In genomic region chr10:69307434-69307833, GRCh38 we compare ENCODE assay signal across 37 cellular contexts. TPM values are rescaled to one million over a fixed set of nuclear protein-coding genes. Genes with fewer than 3 reads are reported as not detected.
DNase-seq lines count a peak whose midpoint lies in the region; ATAC-seq, FAIRE-seq and TF ChIP-seq lines count a peak whose summit lies in the region.
"Had no signal": no experiment of that assay in that cellular context is flagged by ENCODE, and none has a peak within 500 bp of the region (broad histone marks: within the 10 kb centered on the region; RNA-seq: fewer than 3 reads in every experiment).

No MANE protein-coding gene starts in this region.

- H3K23ac ChIP-seq in mesendoderm (ENCODE audit: low read length): no peak overlapping the region

- H3K4me2 ChIP-seq in GM23338 (no peak overlapping the region), K562 (ENCODE audit: insufficient read depth, low read length) (no peak overlapping the region), mesendoderm (ENCODE audit: low read length) (no peak overlapping the region)
- H3K4me2 ChIP-seq: A549; BLaER1; BLaER1 treated with 17β-estradiol and CSF1 and Interleukin-3, amounts not matched to agents 10 nM and 100 nM had no signal

- H2AFZ ChIP-seq in GM23338 (peak overlapping the region; percentile 78; the same call in 1 of the 2 replicates), K562 (ENCODE audit: low read depth, low read length) (no peak overlapping the region; the same call in 1 of the 2 replicates)

- TF ChIP-seq EP300 in K562 (IDR thresholded peaks at IDR 0.05; ENCODE audit: low read length): no peak

- FAIRE-seq in K562 (lab: Jason Lieb, UNC): no peak
- FAIRE-seq: A204.1, A549, D721Med had no signal

- H3K27me3 ChIP-seq in GM23338 (ENCODE audit: insufficient read depth): no peaks in the 10 kb centered on the region
- no peaks in the 10 kb centered on the region for H3K27me3 ChIP-seq in K562 (ENCODE audit: control insufficient read depth in 2 of 2, insufficient read depth in 2 of 2, low read length in 2 of 2)
- no peaks in the 10 kb centered on the region for H3K27me3 ChIP-seq in mesendoderm (ENCODE audit: insufficient read depth, low read length, poor library complexity)
- H3K27me3 ChIP-seq: BE2C; BLaER1; BLaER1 treated with 17β-estradiol and CSF1 and Interleukin-3, amounts not matched to agents 10 nM and 100 nM had no signal

- H3K4me3 Mint-ChIP-seq in GM23338: no peak overlapping the region
- H3K4me3 Mint-ChIP-seq: B cell; CD14-positive monocyte; CD4-positive, alpha-beta memory T cell; CD4-positive, alpha-beta T cell; CD4-positive, CD25-positive, alpha-beta regulatory T cell; CD8-positive, alpha-beta memory T cell; CD8-positive, alpha-beta T cell had no signal

- H2BK120ac ChIP-seq in mesendoderm (ENCODE audit: low read depth, low read length): no peak overlapping the region

- peaks cover 7% of the 10 kb centered on the region; the same call in 2 of the 3 replicates for H3K9me3 Mint-ChIP-seq in GM23338
- H3K9me3 Mint-ChIP-seq: CD14-positive monocyte; CD4-positive, alpha-beta T cell; CD8-positive, alpha-beta memory T cell; CD8-positive, alpha-beta T cell had no signal

- WGBS in K562 (ENCODE audit: insufficient coverage, low coverage, missing lambda C conversion rate): 91% methylated on average over 4 of the region's 4 CpGs
- WGBS in mesendoderm (ENCODE audit: extremely low coverage, insufficient coverage, low lambda C conversion rate): no CpG with 5 or more reads among the region's 4 CpGs

- H3K79me1 ChIP-seq in mesendoderm (ENCODE audit: low read length): no peaks in the 10 kb centered on the region

- no peak for TF ChIP-seq RAD21 in K562 (CRISPR knock-in tag; conservative IDR thresholded peaks at IDR 0.05 in 1 of 2, IDR thresholded peaks at IDR 0.05 in 1 of 2)

- ATAC-seq in GM23338 (no peak), K562 (no peak), HG02642 (IDR thresholded peaks at IDR 0.05; ENCODE audit: poor library complexity, unreplicated experiment) (no peak)
- ATAC-seq: A549; CD8-positive, alpha-beta T cell had no signal

- H3K27me3 Mint-ChIP-seq in GM23338 (ENCODE audit: insufficient read depth, low read depth, poor library complexity): peaks cover 6% of the 10 kb centered on the region
- H3K27me3 Mint-ChIP-seq: CD4-positive, alpha-beta T cell had no signal

- no peak overlapping the region for H2AK5ac ChIP-seq in mesendoderm (ENCODE audit: low read length)

- POLR2A ChIA-PET in HEK293 (lab: Yijun Ruan, JAX): no interaction called here
- POLR2A ChIA-PET in K562 (lab: Yijun Ruan, JAX): interaction anchor here (1.2 to 2.7 kb wide), 4 partner anchors 8 to 35 kb away, joined by 3 to 8 read pairs (median 6); no protein-coding TSS in a partner anchor

- H3K36me3 Mint-ChIP-seq in GM23338 (ENCODE audit: low read depth): peaks cover 7% of the 10 kb centered on the region; the same call in 1 of the 3 replicates
- H3K36me3 Mint-ChIP-seq: CD14-positive monocyte; CD4-positive, alpha-beta memory T cell; CD4-positive, CD25-positive, alpha-beta regulatory T cell; CD8-positive, alpha-beta memory T cell; CD8-positive, alpha-beta T cell had no signal

- no peak for DNase-seq in GM23338 (ENCODE audit: low spot score)
- DNase-seq in K562 (ENCODE audit: extremely low read depth in 1 of 4, low spot score in 3 of 4): no peak
- DNase-seq in mesendoderm: no peak
- no peak for DNase-seq in HUDEP-2 (lab: John Stamatoyannopoulos, UW; ENCODE audit: unreplicated experiment in 76 of 76)
- no peak for DNase-seq in activated effector memory CD4-positive, alpha-beta T cell treated with anti-CD3 and anti-CD28 coated beads, Interleukin-2, amount 50 U/mL, for 16 hours
- DNase-seq in NOMO-1 treated with DMSO at 0.1 percent for 48 hours (lab: John Stamatoyannopoulos, UW; ENCODE audit: unreplicated experiment): no peak
- DNase-seq: 8988T; ACHN; AML-193; BE2C; C1 segment of cervical spinal cord; Caco-2; Calu3; CD4-positive, alpha-beta memory T cell; CD4-positive, alpha-beta T cell; CD4-positive, CD25-positive, alpha-beta regulatory T cell; CD8-positive, alpha-beta memory T cell; CD8-positive, alpha-beta T cell; COR-L47; DMS 273 treated with DMSO at 0.1 percent for 48 hours; DMS153; DMS53; DMS79; DMS79 treated with DMSO at 0.1 percent for 48 hours; DND-41; EL had no signal

- H3K27ac Mint-ChIP-seq in GM23338: no peak overlapping the region
- H3K27ac Mint-ChIP-seq: B cell; CD4-positive, alpha-beta memory T cell; CD4-positive, alpha-beta T cell; CD4-positive, CD25-positive, alpha-beta regulatory T cell; CD8-positive, alpha-beta T cell had no signal

- H3K9me2 ChIP-seq in GM23338 (ENCODE audit: insufficient read depth): no peaks in the 10 kb centered on the region; the same call in 1 of the 2 replicates

- H2BK15ac ChIP-seq in mesendoderm (replicated peaks; ENCODE audit: low read depth): no peak overlapping the region

- H3K79me2 ChIP-seq in GM23338 (replicated peaks; ENCODE audit: insufficient read depth): no peaks in the 10 kb centered on the region
- no peaks in the 10 kb centered on the region for H3K79me2 ChIP-seq in K562 (ENCODE audit: control insufficient read depth, insufficient read depth, low read length)
- H3K79me2 ChIP-seq in mesendoderm (ENCODE audit: control insufficient read depth, insufficient read depth, low read length): no peaks in the 10 kb centered on the region

- BruUV-seq in K562 (replicated peaks; lab: Mats Ljungman, UMichigan): no TSS peak

- CTCF ChIA-PET in HEK293 (lab: Yijun Ruan, JAX): interaction anchor here (0.6 kb wide), 1 partner anchor 85 kb away, joined by 4 read pairs; no protein-coding TSS in a partner anchor
- CTCF ChIA-PET in K562 (lab: Yijun Ruan, JAX; ENCODE audit: low intra/inter-chr PET ratio): no interaction called here

- H3F3A ChIP-seq in GM23338 (replicated peaks; ENCODE audit: low read depth): 0 out of 2 replicates have a peak, but pooled peaks cover 3% of the 10 kb centered on the region

- no peaks in the 10 kb centered on the region for H3K9me1 ChIP-seq in K562 (ENCODE audit: control insufficient read depth, insufficient read depth, low read length)

- H3K9me3 ChIP-seq in HEK293 (ENCODE audit: control insufficient read depth, insufficient read depth, low read depth, low read length) (no peaks in the 10 kb centered on the region), K562 (replicated peaks; ENCODE audit: control insufficient read depth, insufficient read depth, low read depth, low read length) (no peaks in the 10 kb centered on the region)
- H3K9me3 ChIP-seq: A549; BE2C; BLaER1; BLaER1 treated with 17β-estradiol and CSF1 and Interleukin-3, amounts not matched to agents 10 nM and 100 nM; Caco-2 had no signal

- H3K18ac ChIP-seq in mesendoderm (ENCODE audit: low read length): no peak overlapping the region

- H3K4me3 ChIP-seq in GM23338 (no peak overlapping the region), HEK293 (ENCODE audit: low read depth, low read length) (no peak overlapping the region), K562 (no peak overlapping the region), mesendoderm (ENCODE audit: low read length) (no peak overlapping the region)
- H3K4me3 ChIP-seq: A549; BLaER1; BLaER1 treated with 17β-estradiol and CSF1 and Interleukin-3, amounts not matched to agents 10 nM and 100 nM had no signal

- no peak overlapping the region for H3K27ac ChIP-seq in GM23338 (ENCODE audit: low read depth)
- H3K27ac ChIP-seq in HEK293 (ENCODE audit: extremely low read depth, low read depth, low read length): no peak overlapping the region
- no peak overlapping the region for H3K27ac ChIP-seq in K562 (ENCODE audit: extremely low read depth, low read depth, low read length)
- no peak overlapping the region for H3K27ac ChIP-seq in mesendoderm (ENCODE audit: low read depth, low read length)
- H3K27ac ChIP-seq: 22Rv1; A549; BLaER1; BLaER1 treated with 17β-estradiol and CSF1 and Interleukin-3, amounts not matched to agents 10 nM and 100 nM; C4-2B had no signal

- no peak overlapping the region for H4K5ac ChIP-seq in mesendoderm (ENCODE audit: low read length)

- no peak overlapping the region for H4K8ac ChIP-seq in mesendoderm (ENCODE audit: low read depth, low read length)

- no peak overlapping the region for H3K56ac ChIP-seq in mesendoderm (ENCODE audit: low read length)

- H3K4me1 ChIP-seq in GM23338 (ENCODE audit: insufficient read depth) (peaks cover 22% of the 10 kb centered on the region), HEK293 (ENCODE audit: control insufficient read depth, insufficient read depth, low read length) (no peaks in the 10 kb centered on the region), K562 (replicated peaks in 1 of 2; ENCODE audit: control insufficient read depth in 2 of 2, insufficient read depth in 2 of 2, low read length in 2 of 2) (peaks cover 15 to 27% of the 10 kb centered on the region in 2 experiments; a peak in 4 of 5 replicates), mesendoderm (ENCODE audit: control insufficient read depth, low read depth, low read length) (peaks cover 7% of the 10 kb centered on the region)
- H3K4me1 ChIP-seq: A549, BE2C, BLaER1 had no signal

- H2BK5ac ChIP-seq in mesendoderm (ENCODE audit: low read length): no peak overlapping the region

- H3K36me3 ChIP-seq in GM23338 (ENCODE audit: insufficient read depth) (no peaks in the 10 kb centered on the region), HEK293 (ENCODE audit: control insufficient read depth in 2 of 2, insufficient read depth in 1 of 2, low read length in 2 of 2) (no peaks in the 10 kb centered on the region), K562 (ENCODE audit: control insufficient read depth, insufficient read depth, low read length) (no peaks in the 10 kb centered on the region), mesendoderm (ENCODE audit: control insufficient read depth, insufficient read depth, low read length) (no peaks in the 10 kb centered on the region)
- H3K36me3 ChIP-seq: BE2C; BLaER1; BLaER1 treated with 17β-estradiol and CSF1 and Interleukin-3, amounts not matched to agents 10 nM and 100 nM had no signal

- H3K4me1 Mint-ChIP-seq in GM23338: peaks cover 11% of the 10 kb centered on the region
- H3K4me1 Mint-ChIP-seq: B cell; CD4-positive, alpha-beta memory T cell; CD8-positive, alpha-beta memory T cell had no signal

- H3K4ac ChIP-seq in mesendoderm (ENCODE audit: low read depth, low read length): peak overlapping the region; percentile 71

- intact Hi-C loops in K562 (cut with micrococcal nuclease): no loop called here

- no peak for TF ChIP-seq POLR2A in K562 (conservative IDR thresholded peaks at IDR 0.05)

- no peak overlapping the region for H3K9ac ChIP-seq in K562 (ENCODE audit: insufficient read depth in 1 of 2, low read depth in 2 of 2, low read length in 2 of 2)
- no peak overlapping the region for H3K9ac ChIP-seq in mesendoderm (ENCODE audit: low read length)
- H3K9ac ChIP-seq: BLaER1; BLaER1 treated with 17β-estradiol and CSF1 and Interleukin-3, amounts not matched to agents 10 nM and 100 nM had no signal

- H4K20me1 ChIP-seq in GM23338 (replicated peaks; ENCODE audit: insufficient read depth): no peaks in the 10 kb centered on the region
- H4K20me1 ChIP-seq in K562 (replicated peaks; ENCODE audit: control insufficient read depth, insufficient read depth, low read length): no peaks in the 10 kb centered on the region
- H4K20me1 ChIP-seq: BLaER1; BLaER1 treated with 17β-estradiol and CSF1 and Interleukin-3, amounts not matched to agents 10 nM and 100 nM had no signal

- in situ Hi-C loops in K562 (cut with MboI): no loop called here

- no peak for TF ChIP-seq CTCF in GM23338 (conservative IDR thresholded peaks at IDR 0.05; ENCODE audit: low read depth in 2 of 2)
- TF ChIP-seq CTCF in HEK293 (tag by site-specific recombination; IDR thresholded peaks at IDR 0.05): no peak
- TF ChIP-seq CTCF in K562 (IDR thresholded peaks at IDR 0.05 in 2 of 3, conservative IDR thresholded peaks at IDR 0.05 in 1 of 3; ENCODE audit: insufficient read depth in 2 of 3, low read depth in 1 of 3, low read length in 3 of 3): no peak

RNA-seq across cellular contexts. Expression of gene HK1, which starts 29.1 kb away (rescaled TPM):
- total RNA-seq in GM23338 (2014; rRNA removed; shearing (Covaris generic)): 197 and 229 TPM in 2 replicates
- polyA plus RNA-seq in GM23338 (2016; fragmentation: Nextera tagmentation; extraction: Ambion mirVana): 70.0 and 76.6 TPM in 2 replicates
- total RNA-seq in K562 (2011; cell fraction: chromatin; rRNA removed; ENCODE audit: low replicate concordance): 146 and 195 TPM in 2 replicates
- total RNA-seq in K562 (2011; cell fraction: nucleolus; rRNA removed): 104 and 109 TPM in 2 replicates
- 111 and 114 TPM in 2 replicates for total RNA-seq in K562 (2011; cell fraction: nucleoplasm; rRNA removed)
- total RNA-seq in K562 (2014; rRNA removed): 309 and 365 TPM in 2 replicates
- total RNA-seq in K562 (2014; rRNA removed; fragmentation: Illumina TruSeq; extraction: Trizol): 193 and 203 TPM in 2 replicates
- 186 and 188 TPM in 2 replicates for total RNA-seq in K562 (2015; rRNA removed; fragmentation: Illumina TruSeq; extraction: Trizol)
- 369 and 422 TPM in 2 replicates for total RNA-seq in K562 (2021)
- polyA plus RNA-seq in K562 (2011; rRNA removed): 133 and 176 TPM in 2 replicates
- 163 and 167 TPM in 2 replicates for polyA plus RNA-seq in K562 (2011; cell fraction: cytosol; rRNA removed)
- 84.0 and 115 TPM in 2 replicates for polyA plus RNA-seq in K562 (2011; cell fraction: nucleus; rRNA removed)
- polyA plus RNA-seq in K562 (2012): 265 and 370 TPM in 2 replicates
- polyA plus RNA-seq in K562 (2014; fragmentation: Illumina TruSeq; extraction: Trizol): 423 and 444 TPM in 2 replicates
- 10 to 100 TPM; 29.2 to 34.6 TPM for polyA plus RNA-seq in K562 (2014; fragmentation: Nextera tagmentation; extraction: Ambion mirVana)
- polyA plus RNA-seq in K562 (2014; rRNA removed): 239 and 256 TPM in 2 replicates
- polyA minus RNA-seq in K562 (2011; rRNA and poly(A)+ RNA removed): 362 and 462 TPM in 2 replicates
- 160 and 170 TPM in 2 replicates for polyA minus RNA-seq in K562 (2011; cell fraction: cytosol; rRNA and poly(A)+ RNA removed)
- polyA minus RNA-seq in K562 (2011; cell fraction: nucleus; rRNA and poly(A)+ RNA removed): 46.6 and 67.3 TPM in 2 replicates
- 114 TPM for polyA plus RNA-seq in mesendoderm (2013, experiment 1 of 2)
- polyA plus RNA-seq in mesendoderm (2013, experiment 2 of 2): 114 TPM
